In the genomic region with DNA sequence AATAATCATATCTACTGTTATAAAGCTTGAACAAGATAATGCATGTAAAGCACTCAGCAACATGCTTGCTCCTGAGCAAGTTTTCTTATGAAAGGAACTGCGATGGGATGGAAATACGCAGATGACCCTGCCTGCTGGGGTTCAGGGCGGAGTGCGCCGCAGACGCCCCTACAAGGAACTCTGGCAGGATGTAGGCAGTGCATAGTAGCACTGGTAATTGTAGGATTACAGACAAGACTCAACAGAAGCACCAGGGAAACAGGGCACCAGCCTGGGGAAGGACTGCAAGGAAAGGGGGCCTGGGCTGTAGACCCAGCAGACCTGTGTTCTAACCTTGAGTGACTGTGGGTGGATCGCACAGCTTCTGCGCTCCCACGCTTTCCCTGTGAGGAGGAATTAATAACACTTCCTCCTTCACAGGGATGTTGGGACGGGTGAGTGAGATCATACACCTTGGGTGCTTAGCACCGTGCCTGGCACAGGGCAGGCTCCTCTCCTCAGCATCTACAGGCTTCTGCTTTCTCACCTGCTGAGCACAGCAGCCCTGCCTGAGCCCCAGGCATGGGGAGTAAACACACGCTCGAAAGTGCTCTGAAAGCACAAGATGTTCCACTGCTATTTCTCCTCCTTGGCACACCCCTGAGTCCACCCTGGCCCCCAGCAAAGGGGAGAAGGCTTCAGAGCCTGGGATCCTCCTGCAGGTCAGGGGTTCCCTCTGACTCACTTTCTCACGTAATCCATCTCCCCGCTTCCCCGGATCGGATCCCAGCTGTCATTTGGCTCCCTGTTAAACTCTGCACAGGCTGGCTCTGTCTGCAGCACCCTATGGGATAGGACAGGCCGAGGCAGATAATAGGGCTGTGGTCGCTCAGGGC, we compare ENCODE assay signal across 11 cellular contexts. TPM values are rescaled to one million over a fixed set of nuclear protein-coding genes. Genes with fewer than 3 reads are reported as not detected.
DNase-seq lines count a peak whose midpoint lies in the region; ATAC-seq and TF ChIP-seq lines count a peak whose summit lies in the region.
"Had no signal": no experiment of that assay in that cellular context is flagged by ENCODE, and none has a peak within 500 bp of the region (broad histone marks: within the 10 kb centered on the region; RNA-seq: fewer than 3 reads in every experiment).

No MANE protein-coding gene starts in this region.

- peak in 1 of 3 experiments; percentile 8 for TF ChIP-seq CTCF in esophagus muscularis mucosa (IDR thresholded peaks at IDR 0.05)
- no peak for TF ChIP-seq CTCF in nephron progenitor cell (IDR thresholded peaks at IDR 0.05)
- no peak for TF ChIP-seq CTCF in Calu3 (IDR thresholded peaks at IDR 0.05; ENCODE audit: unreplicated experiment)

- intact Hi-C loops in esophagus muscularis mucosa (cut with DNase I) (no loop called here), Calu3 (cut with micrococcal nuclease; ENCODE audit: unreplicated experiment) (no loop called here)

- peak; percentile 88 for TF ChIP-seq EP300 in esophagus muscularis mucosa (IDR thresholded peaks at IDR 0.05)

- no peak overlapping the region for H2AFZ ChIP-seq in ACC112 (ENCODE audit: low read length, unreplicated experiment)

- no peak for TF ChIP-seq POLR2A in esophagus muscularis mucosa (IDR thresholded peaks at IDR 0.05; ENCODE audit: low read depth)

- DNase-seq in esophagus muscularis mucosa (ENCODE audit: extremely low spot score) (no peak), nephron progenitor cell (no peak), Calu3 (no peak), NCI-H2081 (lab: John Stamatoyannopoulos, UW) (no peak), SK-N-DZ (ENCODE audit: low spot score) (no peak)

- H3K27ac ChIP-seq in ACC112 (ENCODE audit: low read depth, low read length) = peak overlapping the region; percentile 80
- H3K27ac ChIP-seq in esophagus muscularis mucosa (replicated peaks in 1 of 4) = peak overlapping the region; percentile 74 to 99 (median 82)

- peaks cover 21% of the 10 kb centered on the region; the same call in 1 of the 2 replicates for H3K36me3 ChIP-seq in ACC112 (ENCODE audit: insufficient read depth, low read length)
- peaks cover 16 to 35% (median 18%) of the 10 kb centered on the region in 4 donors for H3K36me3 ChIP-seq in esophagus muscularis mucosa

- H3K36me3 Mint-ChIP-seq in IgD-negative memory B cell (peaks cover 1% of the 10 kb centered on the region), nephron progenitor cell (ENCODE audit: low read depth) (peaks cover 35% of the 10 kb centered on the region), Calu3 (ENCODE audit: insufficient read depth, unreplicated experiment) (no peaks in the 10 kb centered on the region)

- no peaks in the 10 kb centered on the region for H3K9me3 ChIP-seq in esophagus muscularis mucosa
- H3K9me3 ChIP-seq: psoas muscle had no signal

- H3K27ac Mint-ChIP-seq in IgD-negative memory B cell (peak overlapping the region in 2 of 3 donors; percentile 72 to 80), nephron progenitor cell (peak overlapping the region; percentile 41), Calu3 (ENCODE audit: unreplicated experiment) (no peak overlapping the region)
- H3K27ac Mint-ChIP-seq: dendritic cell treated with granulocyte-macrophage colony-stimulating factor and Interleukin-4, amounts not matched to agents 40 ng/mL and 50 ng/mL, for 4 days had no signal

- BruUV-seq in Calu3 (replicated peaks; lab: Mats Ljungman, UMichigan) = no TSS peak

- peaks cover 100% of the 10 kb centered on the region for H3K79me2 ChIP-seq in ACC112 (ENCODE audit: control insufficient read depth, insufficient read depth, low read length, unreplicated experiment)

- ATAC-seq in HG03354 (IDR thresholded peaks at IDR 0.05; ENCODE audit: poor library complexity, severe bottlenecking, unreplicated experiment) = no peak
- ATAC-seq: GM12878 had no signal

- H3K27me3 Mint-ChIP-seq in IgD-negative memory B cell (peaks cover 3% of the 10 kb centered on the region), nephron progenitor cell (ENCODE audit: low read depth, poor library complexity) (no peaks in the 10 kb centered on the region), Calu3 (ENCODE audit: unreplicated experiment) (peaks cover 15% of the 10 kb centered on the region)
- H3K27me3 Mint-ChIP-seq: dendritic cell treated with granulocyte-macrophage colony-stimulating factor and Interleukin-4, amounts not matched to agents 40 ng/mL and 50 ng/mL, for 4 days had no signal

- H3K9me3 Mint-ChIP-seq in IgD-negative memory B cell (no peaks in the 10 kb centered on the region), nephron progenitor cell (no peaks in the 10 kb centered on the region), Calu3 (ENCODE audit: low read depth, unreplicated experiment) (no peaks in the 10 kb centered on the region)
- H3K9me3 Mint-ChIP-seq: dendritic cell treated with granulocyte-macrophage colony-stimulating factor and Interleukin-4, amounts not matched to agents 40 ng/mL and 50 ng/mL, for 4 days had no signal

- H3K4me1 ChIP-seq in ACC112 (ENCODE audit: control insufficient read depth, insufficient read depth, low read length, unreplicated experiment) (peaks cover 80% of the 10 kb centered on the region), esophagus muscularis mucosa (peaks cover 81 to 90% (median 84%) of the 10 kb centered on the region in 4 donors)

- H3K27me3 ChIP-seq in ACC112 (ENCODE audit: insufficient read depth, low read length) (no peaks in the 10 kb centered on the region), esophagus muscularis mucosa (no peaks in the 10 kb centered on the region)

- 75% methylated on average over 9 of the region's 19 CpGs for WGBS in esophagus muscularis mucosa

- H3K4me1 Mint-ChIP-seq in IgD-negative memory B cell = peaks cover 62 to 64% (median 63%) of the 10 kb centered on the region in 3 donors
- H3K4me1 Mint-ChIP-seq in nephron progenitor cell = peaks cover 50% of the 10 kb centered on the region
- H3K4me1 Mint-ChIP-seq in Calu3 (ENCODE audit: low read depth, unreplicated experiment) = peaks cover 11% of the 10 kb centered on the region

- H3K4me3 Mint-ChIP-seq in IgD-negative memory B cell (peak overlapping the region in 2 of 4 donors; percentile 17 to 39), nephron progenitor cell (no peak overlapping the region), Calu3 (ENCODE audit: low read depth, unreplicated experiment) (no peak overlapping the region)
- H3K4me3 Mint-ChIP-seq: dendritic cell treated with granulocyte-macrophage colony-stimulating factor and Interleukin-4, amounts not matched to agents 40 ng/mL and 50 ng/mL, for 4 days had no signal

- CTCF ChIA-PET in Calu3 (lab: Charles Lee) = no interaction called here

- H3K4me3 ChIP-seq in ACC112 (ENCODE audit: low read depth, low read length) (0 out of 2 replicates have a peak overlapping the region, but pooled peaks have one; percentile 1), esophagus muscularis mucosa (peak overlapping the region in 2 of 4 donors; percentile 3 to 19)
- H3K4me3 ChIP-seq: GM12878, psoas muscle had no signal

RNA-seq across cellular contexts. Expression of gene ITPRIP, which starts 19.2 kb away (rescaled TPM):
- 22.8 TPM for polyA plus RNA-seq in IgD-negative memory B cell
- total RNA-seq in esophagus muscularis mucosa = 10 to 100 TPM; 18.7 to 56.0 (median 39.9) TPM
- total RNA-seq in Calu3 (2022) = 1.5 and 1.7 TPM in 2 replicates
- 0.40 and 0.52 TPM in 2 replicates for polyA plus RNA-seq in SK-N-DZ (2014; cell fraction: cytosol; rRNA removed)
- 0.04 and 0.88 TPM in 2 replicates for polyA plus RNA-seq in SK-N-DZ (2014; cell fraction: nucleus; rRNA removed)

RNA-seq across cellular contexts. Expression of gene CFAP58, which starts 34.6 kb away (rescaled TPM):
- not detected for polyA plus RNA-seq in IgD-negative memory B cell
- total RNA-seq in esophagus muscularis mucosa (1 to 10 TPM in 2 of 4 donors, under 1 TPM in 2; 0.71 to 1.6 (median 1.0) TPM), Calu3 (2022) (not detected in 2 replicates)
- polyA plus RNA-seq in SK-N-DZ (2014; cell fraction: cytosol; rRNA removed) = 0.05 TPM in 1 of 2 replicates, not detected in the other
- 0.07 TPM in 1 of 2 replicates, not detected in the other for polyA plus RNA-seq in SK-N-DZ (2014; cell fraction: nucleus; rRNA removed)

RNA-seq across cellular contexts. Expression of gene GSTO2, which starts 50.1 kb away (rescaled TPM):
- 0.90 TPM for polyA plus RNA-seq in IgD-negative memory B cell
- total RNA-seq in esophagus muscularis mucosa = under 1 TPM; 0.42 to 0.99 (median 0.63) TPM
- total RNA-seq in Calu3 (2022) = 25.7 and 26.7 TPM in 2 replicates
- 1.8 TPM in 1 of 2 replicates, not detected in the other for polyA plus RNA-seq in SK-N-DZ (2014; cell fraction: cytosol; rRNA removed)
- 0.76 TPM in 1 of 2 replicates, not detected in the other for polyA plus RNA-seq in SK-N-DZ (2014; cell fraction: nucleus; rRNA removed)

Comparison
In these comparisons a context has a peak if more than half of its experiments do, and no peak if none do; other contexts are left out.
1. RNA of gene GSTO2, which starts 50.1 kb away (total RNA-seq): 25.7 to 26.7 TPM in Calu3; 0.42 to 0.99 TPM in esophagus muscularis mucosa; every median in the first group is over 10 times any median in the second.